1 cellular context compared by ENCODE assay signal in genomic region chr20:25318471-25319240, GRCh38.
TF ChIP-seq lines count a peak whose summit lies in the region.

No MANE protein-coding gene starts in this region.

TF ChIP-seq in GM12878, 131 proteins besides CTCF, POLR2A, EP300 and RAD21 (continued from another document and continues in another):
- no peak for TF ChIP-seq CUX1 (IDR thresholded peaks at IDR 0.05; ENCODE audit: insufficient replicate concordance, low read depth, low read length)
- TF ChIP-seq SUZ12 (IDR thresholded peaks at IDR 0.05; ENCODE audit: unreplicated experiment): no peak
- TF ChIP-seq ZZZ3 (IDR thresholded peaks at IDR 0.05; ENCODE audit: control insufficient read depth, insufficient read length, low read depth): no peak
- no peak for TF ChIP-seq ZNF274 (IDR thresholded peaks at IDR 0.05; ENCODE audit: insufficient read depth, insufficient read length)
- TF ChIP-seq E2F8 (IDR thresholded peaks at IDR 0.05; ENCODE audit: low read depth, partially characterized antibody): no peak
- no peak for TF ChIP-seq SREBF2 (IDR thresholded peaks at IDR 0.05; ENCODE audit: low read length)
- TF ChIP-seq BHLHE40 (IDR thresholded peaks at IDR 0.05; ENCODE audit: borderline replicate concordance in 1 of 2, low read depth in 2 of 2, low read length in 1 of 2): peak; percentile 89 to 92
- no peak for TF ChIP-seq HDAC6 (IDR thresholded peaks at IDR 0.05; ENCODE audit: unreplicated experiment)
- peak; percentile 53 for TF ChIP-seq NFIC (IDR thresholded peaks at IDR 0.05; ENCODE audit: low read depth, low read length)
- TF ChIP-seq CREM (IDR thresholded peaks at IDR 0.05; ENCODE audit: low read depth): peak; percentile 64; the same call in 1 of the 2 replicates
- peak; percentile 72 to 88; a peak in 3 of 4 replicates for TF ChIP-seq IKZF2 (IDR thresholded peaks at IDR 0.05)
- peak; percentile 8; the same call in 1 of the 2 replicates for TF ChIP-seq USF2 (IDR thresholded peaks at IDR 0.05; ENCODE audit: borderline replicate concordance, low read depth, low read length)
- TF ChIP-seq MYB (IDR thresholded peaks at IDR 0.05; ENCODE audit: borderline replicate concordance, low read depth, low read length): 0 out of 2 replicates have a peak, but pooled peaks have one; percentile 32
- TF ChIP-seq, protein P1, sequence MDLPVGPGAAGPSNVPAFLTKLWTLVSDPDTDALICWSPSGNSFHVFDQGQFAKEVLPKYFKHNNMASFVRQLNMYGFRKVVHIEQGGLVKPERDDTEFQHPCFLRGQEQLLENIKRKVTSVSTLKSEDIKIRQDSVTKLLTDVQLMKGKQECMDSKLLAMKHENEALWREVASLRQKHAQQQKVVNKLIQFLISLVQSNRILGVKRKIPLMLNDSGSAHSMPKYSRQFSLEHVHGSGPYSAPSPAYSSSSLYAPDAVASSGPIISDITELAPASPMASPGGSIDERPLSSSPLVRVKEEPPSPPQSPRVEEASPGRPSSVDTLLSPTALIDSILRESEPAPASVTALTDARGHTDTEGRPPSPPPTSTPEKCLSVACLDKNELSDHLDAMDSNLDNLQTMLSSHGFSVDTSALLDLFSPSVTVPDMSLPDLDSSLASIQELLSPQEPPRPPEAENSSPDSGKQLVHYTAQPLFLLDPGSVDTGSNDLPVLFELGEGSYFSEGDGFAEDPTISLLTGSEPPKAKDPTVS (IDR thresholded peaks at IDR 0.05; ENCODE audit: low read depth, low read length): no peak
- peak; percentile 85 for TF ChIP-seq RAD51 (IDR thresholded peaks at IDR 0.05)
- TF ChIP-seq ESRRA (IDR thresholded peaks at IDR 0.05; ENCODE audit: low read length): no peak
- peak; percentile 26; the same call in 1 of the 2 replicates for TF ChIP-seq JUND (IDR thresholded peaks at IDR 0.05; ENCODE audit: low read depth, low read length)
- TF ChIP-seq, protein P2, sequence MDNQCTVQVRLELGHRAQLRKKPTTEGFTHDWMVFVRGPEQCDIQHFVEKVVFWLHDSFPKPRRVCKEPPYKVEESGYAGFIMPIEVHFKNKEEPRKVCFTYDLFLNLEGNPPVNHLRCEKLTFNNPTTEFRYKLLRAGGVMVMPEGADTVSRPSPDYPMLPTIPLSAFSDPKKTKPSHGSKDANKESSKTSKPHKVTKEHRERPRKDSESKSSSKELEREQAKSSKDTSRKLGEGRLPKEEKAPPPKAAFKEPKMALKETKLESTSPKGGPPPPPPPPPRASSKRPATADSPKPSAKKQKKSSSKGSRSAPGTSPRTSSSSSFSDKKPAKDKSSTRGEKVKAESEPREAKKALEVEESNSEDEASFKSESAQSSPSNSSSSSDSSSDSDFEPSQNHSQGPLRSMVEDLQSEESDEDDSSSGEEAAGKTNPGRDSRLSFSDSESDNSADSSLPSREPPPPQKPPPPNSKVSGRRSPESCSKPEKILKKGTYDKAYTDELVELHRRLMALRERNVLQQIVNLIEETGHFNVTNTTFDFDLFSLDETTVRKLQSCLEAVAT (IDR thresholded peaks at IDR 0.05): 0 out of 2 replicates have a peak, but pooled peaks have one; percentile 43
- no peak for TF ChIP-seq KDM1A (IDR thresholded peaks at IDR 0.05; ENCODE audit: borderline replicate concordance)
- peak; percentile 79 for TF ChIP-seq CBX5 (IDR thresholded peaks at IDR 0.05; ENCODE audit: low read depth)
- TF ChIP-seq PBX3 (IDR thresholded peaks at IDR 0.05; ENCODE audit: insufficient replicate concordance, low read depth, low read length): no peak
- no peak for TF ChIP-seq MYC (IDR thresholded peaks at IDR 0.05; ENCODE audit: insufficient read depth, insufficient read length, insufficient replicate concordance, low read length, severe bottlenecking)
- peak; percentile 72; the same call in 1 of the 2 replicates for TF ChIP-seq ATF2 (IDR thresholded peaks at IDR 0.05; ENCODE audit: low read length)
- no peak for TF ChIP-seq FOXK2 (IDR thresholded peaks at IDR 0.05)
- TF ChIP-seq TAF1 (IDR thresholded peaks at IDR 0.05; ENCODE audit: borderline replicate concordance, low read depth, low read length): peak; percentile 59; the same call in 1 of the 2 replicates
- TF ChIP-seq NR2C1 (IDR thresholded peaks at IDR 0.05): no peak
- 0 out of 2 replicates have a peak, but pooled peaks have one; percentile 52 for TF ChIP-seq SMARCA5 (IDR thresholded peaks at IDR 0.05)
- no peak for TF ChIP-seq STAT3 (IDR thresholded peaks at IDR 0.05; ENCODE audit: low read depth, low read length)
- TF ChIP-seq, protein P3, sequence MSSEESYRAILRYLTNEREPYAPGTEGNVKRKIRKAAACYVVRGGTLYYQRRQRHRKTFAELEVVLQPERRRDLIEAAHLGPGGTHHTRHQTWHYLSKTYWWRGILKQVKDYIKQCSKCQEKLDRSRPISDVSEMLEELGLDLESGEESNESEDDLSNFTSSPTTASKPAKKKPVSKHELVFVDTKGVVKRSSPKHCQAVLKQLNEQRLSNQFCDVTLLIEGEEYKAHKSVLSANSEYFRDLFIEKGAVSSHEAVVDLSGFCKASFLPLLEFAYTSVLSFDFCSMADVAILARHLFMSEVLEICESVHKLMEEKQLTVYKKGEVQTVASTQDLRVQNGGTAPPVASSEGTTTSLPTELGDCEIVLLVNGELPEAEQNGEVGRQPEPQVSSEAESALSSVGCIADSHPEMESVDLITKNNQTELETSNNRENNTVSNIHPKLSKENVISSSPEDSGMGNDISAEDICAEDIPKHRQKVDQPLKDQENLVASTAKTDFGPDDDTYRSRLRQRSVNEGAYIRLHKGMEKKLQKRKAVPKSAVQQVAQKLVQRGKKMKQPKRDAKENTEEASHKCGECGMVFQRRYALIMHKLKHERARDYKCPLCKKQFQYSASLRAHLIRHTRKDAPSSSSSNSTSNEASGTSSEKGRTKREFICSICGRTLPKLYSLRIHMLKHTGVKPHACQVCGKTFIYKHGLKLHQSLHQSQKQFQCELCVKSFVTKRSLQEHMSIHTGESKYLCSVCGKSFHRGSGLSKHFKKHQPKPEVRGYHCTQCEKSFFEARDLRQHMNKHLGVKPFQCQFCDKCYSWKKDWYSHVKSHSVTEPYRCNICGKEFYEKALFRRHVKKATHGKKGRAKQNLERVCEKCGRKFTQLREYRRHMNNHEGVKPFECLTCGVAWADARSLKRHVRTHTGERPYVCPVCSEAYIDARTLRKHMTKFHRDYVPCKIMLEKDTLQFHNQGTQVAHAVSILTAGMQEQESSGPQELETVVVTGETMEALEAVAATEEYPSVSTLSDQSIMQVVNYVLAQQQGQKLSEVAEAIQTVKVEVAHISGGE (CRISPR knock-in tag; IDR thresholded peaks at IDR 0.05): no peak
- no peak for TF ChIP-seq SREBF1 (IDR thresholded peaks at IDR 0.05; ENCODE audit: low read length)
- no peak for TF ChIP-seq SP1 (IDR thresholded peaks at IDR 0.05; ENCODE audit: low read depth, low read length)
- no peak for TF ChIP-seq HDAC2 (IDR thresholded peaks at IDR 0.05)
- no peak for TF ChIP-seq NFYA (IDR thresholded peaks at IDR 0.05; ENCODE audit: borderline replicate concordance, low read depth, low read length)
- TF ChIP-seq EZH2 (IDR thresholded peaks at IDR 0.05; ENCODE audit: borderline replicate concordance, control insufficient read depth, low read depth, low read length): no peak
- TF ChIP-seq ETV6 (conservative IDR thresholded peaks at IDR 0.05 in 1 of 2, IDR thresholded peaks at IDR 0.05 in 1 of 2; ENCODE audit: borderline replicate concordance in 1 of 2, low read depth in 1 of 2): 0 out of 4 replicates have a peak, but pooled peaks of 1 of the 2 experiments have one; percentile 9
- no peak for TF ChIP-seq TARDBP (IDR thresholded peaks at IDR 0.05; ENCODE audit: borderline replicate concordance)
- no peak for TF ChIP-seq NR2C2 (IDR thresholded peaks at IDR 0.05; ENCODE audit: borderline replicate concordance, control insufficient read depth, insufficient read length, low read depth)
- TF ChIP-seq BRCA1 (IDR thresholded peaks at IDR 0.05; ENCODE audit: low read depth, low read length): no peak
- TF ChIP-seq DPF2 (IDR thresholded peaks at IDR 0.05): peak; percentile 73; the same call in 1 of the 2 replicates
- TF ChIP-seq TCF12 (IDR thresholded peaks at IDR 0.05; ENCODE audit: low read depth, low read length): peak; percentile 56; the same call in 1 of the 2 replicates
- TF ChIP-seq SKIL (IDR thresholded peaks at IDR 0.05; ENCODE audit: low read depth, poor library complexity, severe bottlenecking): peak; percentile 83
